In the genomic region with DNA sequence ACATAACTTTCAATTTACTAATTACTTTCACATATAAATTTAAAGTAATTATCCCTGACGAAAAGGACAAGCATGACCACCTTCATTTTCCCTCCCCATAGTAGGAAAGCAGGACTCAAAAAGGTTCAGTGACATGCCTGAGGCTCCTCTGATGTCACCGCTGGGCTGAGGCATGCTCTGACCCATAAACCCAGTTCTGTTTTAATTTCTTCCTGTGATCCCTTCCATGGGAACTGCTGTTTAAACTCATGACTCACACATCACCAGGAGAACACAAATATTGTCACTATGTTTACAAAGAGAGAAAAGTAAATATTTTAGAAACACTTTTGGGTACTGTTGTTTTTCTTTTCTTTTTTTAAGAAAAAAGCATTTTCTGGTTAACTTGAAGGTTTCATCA, we compare ENCODE assay signal across 14 cellular contexts. TPM values are rescaled to one million over a fixed set of nuclear protein-coding genes. Genes with fewer than 3 reads are reported as not detected.
DNase-seq lines count a peak whose midpoint lies in the region; ATAC-seq lines count a peak whose summit lies in the region.
"Had no signal": no experiment of that assay in that cellular context is flagged by ENCODE, and none has a peak within 500 bp of the region (broad histone marks: within the 10 kb centered on the region; RNA-seq: fewer than 3 reads in every experiment).

No MANE protein-coding gene starts in this region.

- DNase-seq in AG08395 (ENCODE audit: low spot score) (peak; percentile 51), HPDE6-E6E7 (ENCODE audit: extremely low spot score) (peak; percentile 53), T1000 (lab: John Stamatoyannopoulos, UW) (peak; percentile 33), glomerular visceral epithelial cell (ENCODE audit: extremely low spot score) (peak; percentile 63), T-helper 2 cell (no peak), posterior vena cava (ENCODE audit: low spot score) (no peak), iPS-NIHi7 (ENCODE audit: extremely low spot score) (no peak)
- DNase-seq: dorsolateral prefrontal cortex; hippocampal formation; NCI-H146; posterior cingulate gyrus; stimulated activated CD4-positive, alpha-beta T cell treated with anti-CD3 and anti-CD28 coated beads, Interleukin-2, amount 100 ng/mL, for 24 hours had no signal

- intact Hi-C loops in posterior vena cava (cut with DNase I), result no loop called here

- ATAC-seq in GM21381 (IDR thresholded peaks at IDR 0.05; ENCODE audit: unreplicated experiment), result no peak
- ATAC-seq: stimulated activated memory B cell treated with anti-CD40 and anti-IgM and Interleukin-4, amounts not matched to agents 10 μg/mL and 1 μg/mL and 100 μg/mL, for 72 hours had no signal

RNA-seq across cellular contexts. Expression of gene NR2E1, which starts 38.0 kb away (rescaled TPM):
- total RNA-seq in posterior vena cava, result not detected

RNA-seq across cellular contexts. Expression of gene OSTM1, which starts 53.3 kb away (rescaled TPM):
- total RNA-seq in posterior vena cava, result 100 to 1,000 TPM in 1 of 2 donors, 10 to 100 TPM in 1; 70.7 to 102 TPM

Comparison
In these comparisons a context has a peak if more than half of its experiments do, and no peak if none do; other contexts are left out.
1. DNase-seq: peak in AG08395 (single experiment), HPDE6-E6E7 (single experiment), T1000 (single experiment) and glomerular visceral epithelial cell (single experiment); none in T-helper 2 cell (0 of 5), posterior vena cava (single experiment) and iPS-NIHi7 (single experiment).